In the genomic region with DNA sequence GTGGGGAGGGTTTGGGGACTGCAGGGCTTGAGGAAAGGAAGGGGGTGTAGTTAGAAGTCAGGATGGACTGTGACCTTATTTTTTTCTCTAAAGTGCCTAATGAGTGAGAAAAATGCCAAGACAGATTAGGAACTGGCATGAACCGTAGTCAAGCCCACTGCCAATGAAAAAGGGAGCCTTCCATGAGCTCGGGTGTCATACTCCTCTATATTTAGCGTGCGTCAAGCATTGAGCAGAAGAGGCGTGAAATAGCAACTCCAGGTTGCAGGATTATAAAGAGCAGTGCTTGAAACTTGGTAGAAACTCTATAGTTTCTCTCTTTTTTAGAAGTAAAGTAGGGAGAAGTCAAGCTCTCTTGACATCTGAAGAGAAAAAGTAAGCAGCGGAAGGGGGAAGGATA, we compare ENCODE assay signal across 24 cellular contexts. TPM values are rescaled to one million over a fixed set of nuclear protein-coding genes. Genes with fewer than 3 reads are reported as not detected.
DNase-seq lines count a peak whose midpoint lies in the region; ATAC-seq and TF ChIP-seq lines count a peak whose summit lies in the region.
"Had no signal": no experiment of that assay in that cellular context is flagged by ENCODE, and none has a peak within 500 bp of the region (broad histone marks: within the 10 kb centered on the region; RNA-seq: fewer than 3 reads in every experiment).

No MANE protein-coding gene starts in this region.

- H3K36me3 ChIP-seq in IMR-90 (ENCODE audit: control insufficient read depth, insufficient read depth, low read length) (peaks cover 11% of the 10 kb centered on the region), thyroid gland (no peaks in the 10 kb centered on the region)
- H3K36me3 ChIP-seq: BE2C had no signal

- H3K9me3 ChIP-seq in IMR-90 (ENCODE audit: control insufficient read depth, insufficient read depth, low read length) (no peaks in the 10 kb centered on the region), thyroid gland (no peaks in the 10 kb centered on the region)
- H3K9me3 ChIP-seq: BE2C had no signal

- peak overlapping the region; percentile 23; the same call in 1 of the 2 replicates for H2AK5ac ChIP-seq in IMR-90 (ENCODE audit: low read depth, low read length)

- WGBS in IMR-90 (ENCODE audit: extremely low coverage in 2 of 2, insufficient read length in 1 of 2), 2 experiments = no CpG with 5 or more reads among the region's 6 CpGs
- 38 to 45% methylated on average over 6 of the region's 6 CpGs for whole genome bisulfite sequencing in thyroid gland, 2 donors

- peak overlapping the region; percentile 78 for H4K5ac ChIP-seq in IMR-90 (ENCODE audit: low read depth, low read length)

- TF ChIP-seq RAD21 in IMR-90 (IDR thresholded peaks at IDR 0.05; ENCODE audit: low read length) = no peak

- POLR2A ChIA-PET in IMR-90 (lab: Charles Lee; ENCODE audit: unreplicated experiment) = no interaction called here

- no peak overlapping the region for H2AFZ ChIP-seq in IMR-90 (replicated peaks; ENCODE audit: low read length, poor library complexity)

- CTCF ChIA-PET in IMR-90 (lab: Yijun Ruan, JAX) = no interaction called here

- H2AK9ac ChIP-seq in IMR-90 (replicated peaks; ENCODE audit: low read depth, low read length, poor library complexity) = no peak overlapping the region

- in situ Hi-C loops in IMR-90 (cut with MboI; ENCODE audit: low sequenced_read_pairs) = loop anchor here (10.0 kb wide), 1 partner anchor 374 kb away; no protein-coding TSS in a partner anchor

- peak overlapping the region; percentile 95 for H3K9ac ChIP-seq in IMR-90 (ENCODE audit: low read depth, low read length)

- H3K4me1 ChIP-seq in IMR-90 (ENCODE audit: control insufficient read depth, insufficient read depth, low read length) = peaks cover 10% of the 10 kb centered on the region
- H3K4me1 ChIP-seq in thyroid gland = peaks cover 17 to 18% of the 10 kb centered on the region in 2 donors
- H3K4me1 ChIP-seq: BE2C had no signal

- H3K9me1 ChIP-seq in IMR-90 (ENCODE audit: insufficient read depth, low read length) = peaks cover 7% of the 10 kb centered on the region

- peak overlapping the region; percentile 54 for H4K91ac ChIP-seq in IMR-90 (ENCODE audit: insufficient read depth, low read depth, low read length)

- H3K36me3 Mint-ChIP-seq in nephron (ENCODE audit: low read depth) = peaks cover 4% of the 10 kb centered on the region
- H3K36me3 Mint-ChIP-seq in activated CD4-positive, alpha-beta T cell treated with anti-CD3 and anti-CD28 coated beads, Interleukin-2, amount 10 ng/mL, durations not matched to agents 24 days and 14 days (ENCODE audit: low read depth) = no peaks in the 10 kb centered on the region
- H3K36me3 Mint-ChIP-seq: activated CD4-positive, alpha-beta memory T cell treated with anti-CD3 and anti-CD28 coated beads for 36 hours had no signal

- ATAC-seq in IMR-90 (ENCODE audit: low read depth) = no peak

- H2BK15ac ChIP-seq in IMR-90 (ENCODE audit: low read depth, low read length) = 0 out of 3 replicates have a peak overlapping the region, but pooled peaks have one; percentile 44

- H3K4me3 ChIP-seq in IMR-90 (ENCODE audit: insufficient read depth, low read depth, low read length) (peak overlapping the region; percentile 72), foreskin fibroblast (ENCODE audit: low read depth in 1 of 2, low read length in 2 of 2) (peak overlapping the region; percentile 73 to 79), thyroid gland (replicated peaks in 1 of 3) (no peak overlapping the region)

- H3K4me2 ChIP-seq in IMR-90 (ENCODE audit: low read depth, low read length) = peak overlapping the region; percentile 88

- H3K27ac ChIP-seq in IMR-90 (ENCODE audit: insufficient read depth, low read length) = peak overlapping the region; percentile 31; the same call in 1 of the 2 replicates
- H3K27ac ChIP-seq in thyroid gland = peak overlapping the region in 2 of 3 donors; percentile 21 to 77
- H3K27ac ChIP-seq: VCaP had no signal

- H3K27ac Mint-ChIP-seq in nephron = peak overlapping the region; percentile 89 to 98 (median 96)
- no peak overlapping the region for H3K27ac Mint-ChIP-seq in activated CD4-positive, alpha-beta T cell treated with anti-CD3 and anti-CD28 coated beads, Interleukin-2, amount 10 ng/mL, durations not matched to agents 24 days and 14 days
- H3K27ac Mint-ChIP-seq: activated CD4-positive, alpha-beta memory T cell treated with anti-CD3 and anti-CD28 coated beads for 36 hours; endodermal cell; T-helper 1 cell treated with Interleukin-12 subunit alpha and Interleukin-12 subunit beta and Interleukin-4 antibody, amounts not matched to agents 30 μg/mL and 1 μg/mL, for 36 hours had no signal

- intact Hi-C loops in IMR-90 (cut with micrococcal nuclease) (loop anchor here (5.0 to 10.0 kb wide), 4 partner anchors 149 to 604 kb away; no protein-coding TSS in a partner anchor), thyroid gland (cut with DNase I) (no loop called here)
- intact Hi-C loops in activated CD4-positive, alpha-beta T cell treated with anti-CD3 and anti-CD28 coated beads, Interleukin-2, amount 10 ng/mL, durations not matched to agents 24 days and 14 days (cut with micrococcal nuclease) = no loop called here

- peak overlapping the region; percentile 85; the same call in 1 of the 2 replicates for H3K23ac ChIP-seq in IMR-90 (ENCODE audit: low read depth, low read length)

- H3K4me1 Mint-ChIP-seq in nephron = peaks cover 63% of the 10 kb centered on the region
- no peaks in the 10 kb centered on the region for H3K4me1 Mint-ChIP-seq in activated CD4-positive, alpha-beta T cell treated with anti-CD3 and anti-CD28 coated beads, Interleukin-2, amount 10 ng/mL, durations not matched to agents 24 days and 14 days

- no peaks in the 10 kb centered on the region for H3K27me3 Mint-ChIP-seq in nephron (ENCODE audit: low read depth)
- H3K27me3 Mint-ChIP-seq in activated CD4-positive, alpha-beta T cell treated with anti-CD3 and anti-CD28 coated beads, Interleukin-2, amount 10 ng/mL, durations not matched to agents 24 days and 14 days = peaks cover 14% of the 10 kb centered on the region

- H4K8ac ChIP-seq in IMR-90 (ENCODE audit: low read depth in 2 of 2, low read length in 2 of 2) = peak overlapping the region; percentile 0 to 12; a peak in 1 of 4 replicates

- peak overlapping the region; percentile 55 for H3K18ac ChIP-seq in IMR-90 (ENCODE audit: low read depth, low read length)

- DNase-seq in IMR-90 = no peak
- DNase-seq in foreskin fibroblast = no peak
- DNase-seq in thyroid gland = no peak
- DNase-seq in activated CD4-positive, alpha-beta T cell treated with anti-CD3 and anti-CD28 coated beads, Interleukin-2, amount 10 ng/mL, durations not matched to agents 24 days and 14 days = no peak
- DNase-seq in NCI-H526 (lab: John Stamatoyannopoulos, UW) = no peak
- DNase-seq in amygdala (lab: John Stamatoyannopoulos, UW) = no peak
- no peak for DNase-seq in putamen (ENCODE audit: low spot score)
- DNase-seq: activated CD4-positive, alpha-beta memory T cell treated with anti-CD3 and anti-CD28 coated beads for 36 hours; activated naive CD4-positive, alpha-beta T cell treated with Interleukin-2 at 50 U/mL for 16 hours; activated T-cell treated with anti-CD3 and anti-CD28 coated beads, Interleukin-2, amount 50 U/mL, for 1 hour; BE2C; Calu3; endodermal cell; mesendoderm; NCI-H1436; NCI-H2171 treated with DMSO at 0.1 percent for 48 hours; NCI-H748 treated with DMSO at 0.1 percent for 48 hours; SHP77 treated with DMSO at 0.1 percent for 48 hours; stimulated activated naive CD4-positive, alpha-beta T cell; trophoblast cell had no signal

- no peaks in the 10 kb centered on the region for H4K20me1 ChIP-seq in IMR-90 (ENCODE audit: insufficient read depth, low read length)

- peaks cover 0 to 14% of the 10 kb centered on the region in 2 experiments; a peak in 3 of 4 replicates for H3K79me1 ChIP-seq in IMR-90 (ENCODE audit: low read depth in 1 of 2, low read length in 2 of 2)

- H3K27me3 ChIP-seq in IMR-90 (ENCODE audit: control insufficient read depth, insufficient read depth, low read length) = no peaks in the 10 kb centered on the region
- H3K27me3 ChIP-seq in thyroid gland = no peaks in the 10 kb centered on the region
- H3K27me3 ChIP-seq: BE2C had no signal

- dilution Hi-C loops in IMR-90 (cut with HindIII; ENCODE audit: low sequenced_read_pairs, unreplicated experiment) = no loop called here

- peak overlapping the region; percentile 27; the same call in 1 of the 2 replicates for H3K4ac ChIP-seq in IMR-90 (ENCODE audit: low read depth, low read length)

- H2BK120ac ChIP-seq in IMR-90 (ENCODE audit: low read depth, low read length) = no peak overlapping the region; the same call in 1 of the 2 replicates

- H3K56ac ChIP-seq in IMR-90 (ENCODE audit: extremely low read depth, insufficient read depth, low read length) = no peak overlapping the region

- H3K14ac ChIP-seq in IMR-90 (replicated peaks; ENCODE audit: low read depth, low read length) = peak overlapping the region; percentile 43; the same call in 1 of the 2 replicates

- no peak overlapping the region for H2BK20ac ChIP-seq in IMR-90 (ENCODE audit: low read depth, low read length)

- TF ChIP-seq POLR2A in IMR-90 (IDR thresholded peaks at IDR 0.05; ENCODE audit: low read depth, low read length) = no peak
- no peak for TF ChIP-seq POLR2A in thyroid gland (IDR thresholded peaks at IDR 0.05)

- TF ChIP-seq CTCF in IMR-90 (conservative IDR thresholded peaks at IDR 0.05; ENCODE audit: low read depth, low read length) (no peak), foreskin fibroblast (IDR thresholded peaks at IDR 0.05; ENCODE audit: low read depth, low read length) (no peak), nephron (IDR thresholded peaks at IDR 0.05; ENCODE audit: unreplicated experiment in 3 of 3) (no peak), thyroid gland (IDR thresholded peaks at IDR 0.05) (no peak)

- H2BK5ac ChIP-seq in IMR-90 (ENCODE audit: low read depth, low read length, poor library complexity, severe bottlenecking) = no peak overlapping the region

- peak overlapping the region; percentile 82 to 88 (median 84) for H3K4me3 Mint-ChIP-seq in nephron
- H3K4me3 Mint-ChIP-seq in activated CD4-positive, alpha-beta T cell treated with anti-CD3 and anti-CD28 coated beads, Interleukin-2, amount 10 ng/mL, durations not matched to agents 24 days and 14 days = no peak overlapping the region
- H3K4me3 Mint-ChIP-seq: activated CD4-positive, alpha-beta memory T cell treated with anti-CD3 and anti-CD28 coated beads for 36 hours; endodermal cell; neural crest cell; T-helper 1 cell treated with Interleukin-12 subunit alpha and Interleukin-12 subunit beta and Interleukin-4 antibody, amounts not matched to agents 30 μg/mL and 1 μg/mL, for 36 hours had no signal

- BruUV-seq in IMR-90 (replicated peaks; lab: Mats Ljungman, UMichigan) = no TSS peak

- no peaks in the 10 kb centered on the region for H3K9me3 Mint-ChIP-seq in nephron
- H3K9me3 Mint-ChIP-seq in activated CD4-positive, alpha-beta T cell treated with anti-CD3 and anti-CD28 coated beads, Interleukin-2, amount 10 ng/mL, durations not matched to agents 24 days and 14 days = no peaks in the 10 kb centered on the region
- H3K9me3 Mint-ChIP-seq: activated CD4-positive, alpha-beta memory T cell treated with anti-CD3 and anti-CD28 coated beads for 36 hours; endodermal cell; neural crest cell; T-helper 1 cell treated with Interleukin-12 subunit alpha and Interleukin-12 subunit beta and Interleukin-4 antibody, amounts not matched to agents 30 μg/mL and 1 μg/mL, for 36 hours had no signal

RNA-seq across cellular contexts. Expression of a gene that starts 1.8 kb away (rescaled TPM):
- total RNA-seq in IMR-90 (2012; rRNA removed) (10.6 TPM in 2 replicates), thyroid gland (10 to 100 TPM in 1 of 4 donors, 1 to 10 TPM in 3; 7.4 to 20.1 (median 9.2) TPM)
- polyA plus RNA-seq in IMR-90 (2012; rRNA removed) = 4.7 and 5.8 TPM in 2 replicates
- polyA plus RNA-seq in IMR-90 (2012; cell fraction: cytosol; rRNA removed) = 2.6 and 2.9 TPM in 2 replicates
- 1.2 and 6.8 TPM in 2 replicates for polyA plus RNA-seq in IMR-90 (2012; cell fraction: nucleus; rRNA removed; ENCODE audit: low replicate concordance)
- total RNA-seq in activated CD4-positive, alpha-beta T cell treated with anti-CD3 and anti-CD28 coated beads, Interleukin-2, amount 10 ng/mL, durations not matched to agents 24 days and 14 days = not detected in 2 replicates
- total RNA-seq: activated CD4-positive, alpha-beta memory T cell treated with anti-CD3 and anti-CD28 coated beads for 36 hours; Calu3 had no signal

Comparison
In these comparisons a context has a peak if more than half of its experiments do, and no peak if none do; other contexts are left out.
1. H3K4me3 ChIP-seq: peak in IMR-90 (single experiment) and foreskin fibroblast (2 of 2); none in thyroid gland (0 of 3).